In genomic region chr4:112130903-112131302, GRCh38 we compare ENCODE assay signal across 14 cellular contexts. TPM values are rescaled to one million over a fixed set of nuclear protein-coding genes. Genes with fewer than 3 reads are reported as not detected.
DNase-seq lines count a peak whose midpoint lies in the region; TF ChIP-seq lines count a peak whose summit lies in the region.
"Had no signal": no experiment of that assay in that cellular context is flagged by ENCODE, and none has a peak within 500 bp of the region (broad histone marks: within the 10 kb centered on the region; RNA-seq: fewer than 3 reads in every experiment).

No MANE protein-coding gene starts in this region.

- H3K27me3 ChIP-seq in HUES64 (ENCODE audit: insufficient read depth, low read length) (no peaks in the 10 kb centered on the region), endodermal cell (ENCODE audit: control insufficient read depth, insufficient read depth, low read length, poor library complexity, severe bottlenecking) (peaks cover 4% of the 10 kb centered on the region)
- H3K27me3 ChIP-seq: left lung had no signal

- H3K36me3 Mint-ChIP-seq in endodermal cell (ENCODE audit: low read depth), result no peaks in the 10 kb centered on the region
- H3K36me3 Mint-ChIP-seq: activated naive CD4-positive, alpha-beta T cell treated with anti-CD3 and anti-CD28 coated beads, Interleukin-2, amount 50 U/mL, for 72 hours; naive thymus-derived CD8-positive, alpha-beta T cell had no signal

- H3K4me3 Mint-ChIP-seq in endodermal cell, result no peak overlapping the region
- H3K4me3 Mint-ChIP-seq: naive thymus-derived CD8-positive, alpha-beta T cell had no signal

- no peaks in the 10 kb centered on the region for H3K9me3 ChIP-seq in HUES64 (ENCODE audit: insufficient read depth, low read depth, low read length)
- H3K9me3 ChIP-seq in endodermal cell (ENCODE audit: control insufficient read depth, low read length), result no peaks in the 10 kb centered on the region
- H3K9me3 ChIP-seq: BE2C, left lung had no signal

- DNase-seq in Daoy (ENCODE audit: low read depth), result peak; percentile 13
- peak; percentile 57 for DNase-seq in endodermal cell
- DNase-seq in left kidney (ENCODE audit: low read depth, low spot score), result peak; percentile 7
- no peak for DNase-seq in LoVo (ENCODE audit: low spot score)
- no peak for DNase-seq in NCI-H2081 treated with DMSO at 0.1 percent for 48 hours (lab: John Stamatoyannopoulos, UW)
- DNase-seq in SKM-1 treated with dmso at 0.1 percent for 144 hours (lab: John Stamatoyannopoulos, UW; ENCODE audit: unreplicated experiment), result no peak
- DNase-seq in NCI-H82 treated with DMSO at 0.1 percent for 48 hours (lab: John Stamatoyannopoulos, UW; ENCODE audit: unreplicated experiment), result no peak
- DNase-seq: activated CD4-positive, alpha-beta T cell treated with anti-CD3 and anti-CD28 coated beads for 4 hours; BE2C; left lung; naive thymus-derived CD8-positive, alpha-beta T cell; NCI-H1417 had no signal

- H3K27ac ChIP-seq in HUES64 (ENCODE audit: low read depth, low read length) (peak overlapping the region; percentile 22; the same call in 1 of the 2 replicates), endodermal cell (ENCODE audit: low read depth, low read length) (no peak overlapping the region)
- H3K27ac ChIP-seq: left lung had no signal

- no peak overlapping the region for H3K9ac ChIP-seq in HUES64 (ENCODE audit: low read depth, low read length)
- H3K9ac ChIP-seq in endodermal cell (ENCODE audit: extremely low read depth, low read length, poor library complexity, severe bottlenecking), result no peak overlapping the region

- H3K4me1 Mint-ChIP-seq in endodermal cell, result peaks cover 25% of the 10 kb centered on the region
- H3K4me1 Mint-ChIP-seq: naive thymus-derived CD8-positive, alpha-beta T cell had no signal

- H3K9me3 Mint-ChIP-seq in endodermal cell, result no peaks in the 10 kb centered on the region
- H3K9me3 Mint-ChIP-seq: activated naive CD4-positive, alpha-beta T cell treated with anti-CD3 and anti-CD28 coated beads, Interleukin-2, amount 50 U/mL, for 72 hours; naive thymus-derived CD8-positive, alpha-beta T cell had no signal

- peaks cover 13% of the 10 kb centered on the region for H3K27me3 Mint-ChIP-seq in endodermal cell (ENCODE audit: insufficient read depth)

- H3K4me3 ChIP-seq in HUES64 (ENCODE audit: low read length) (no peak overlapping the region), endodermal cell (ENCODE audit: low read length) (no peak overlapping the region)
- H3K4me3 ChIP-seq: left lung had no signal

- no peak overlapping the region for H3K27ac Mint-ChIP-seq in endodermal cell
- H3K27ac Mint-ChIP-seq: activated naive CD4-positive, alpha-beta T cell treated with anti-CD3 and anti-CD28 coated beads, Interleukin-2, amount 50 U/mL, for 72 hours; naive thymus-derived CD8-positive, alpha-beta T cell had no signal

- peaks cover 48% of the 10 kb centered on the region for H3K4me1 ChIP-seq in HUES64 (ENCODE audit: insufficient read depth, low read length)
- H3K4me1 ChIP-seq in endodermal cell (ENCODE audit: control insufficient read depth, insufficient read depth, low read length), result no peaks in the 10 kb centered on the region
- H3K4me1 ChIP-seq: BE2C, left lung had no signal

- no peaks in the 10 kb centered on the region for H3K36me3 ChIP-seq in HUES64 (ENCODE audit: insufficient read depth, low read length)
- H3K36me3 ChIP-seq in endodermal cell (ENCODE audit: control insufficient read depth, insufficient read depth, low read length), result no peaks in the 10 kb centered on the region
- H3K36me3 ChIP-seq: BE2C, left lung had no signal

- 18% methylated on average over 3 of the region's 4 CpGs for WGBS in HUES64
- WGBS in endodermal cell (ENCODE audit: insufficient coverage in 1 of 2, insufficient read length in 1 of 2), 2 experiments, result 35% methylated on average over 4 of the region's 4 CpGs; no CpG with 5 or more reads in 1 of the 2 experiments

- TF ChIP-seq CTCF in endodermal cell (conservative IDR thresholded peaks at IDR 0.05), result no peak

RNA-seq across cellular contexts. Expression of gene FAM241A, which starts 14.4 kb away (rescaled TPM):
- total RNA-seq in Daoy (2014; rRNA removed; shearing (Covaris generic)), result 1.8 and 2.1 TPM in 2 replicates
- 0.20 TPM for polyA plus RNA-seq in HUES64 (2013, experiment 1 of 2)
- polyA plus RNA-seq in HUES64 (2013, experiment 2 of 2), result 0.13 TPM
- under 1 TPM; 0.13 to 0.18 TPM for total RNA-seq in endodermal cell
- polyA plus RNA-seq in endodermal cell (2013, experiment 1 of 2), result 0.43 TPM
- polyA plus RNA-seq in endodermal cell (2013, experiment 2 of 2), result 0.41 TPM

Comparison
In these comparisons a context has a peak if more than half of its experiments do, and no peak if none do; other contexts are left out.
1. DNase-seq: peak in Daoy (single experiment), endodermal cell (single experiment) and left kidney (single experiment); none in LoVo (single experiment), NCI-H2081 treated with DMSO at 0.1 percent for 48 hours (single experiment), SKM-1 treated with dmso at 0.1 percent for 144 hours (single experiment) and NCI-H82 treated with DMSO at 0.1 percent for 48 hours (single experiment).